In genomic region chr1:75795703-75796193, GRCh38 we compare ENCODE assay signal across 17 cellular contexts. TPM values are rescaled to one million over a fixed set of nuclear protein-coding genes. Genes with fewer than 3 reads are reported as not detected.
DNase-seq lines count a peak whose midpoint lies in the region; ATAC-seq and TF ChIP-seq lines count a peak whose summit lies in the region.
"Had no signal": no experiment of that assay in that cellular context is flagged by ENCODE, and none has a peak within 500 bp of the region (broad histone marks: within the 10 kb centered on the region; RNA-seq: fewer than 3 reads in every experiment).

No MANE protein-coding gene starts in this region.

- no peaks in the 10 kb centered on the region for H3K9me3 Mint-ChIP-seq in activated naive CD4-positive, alpha-beta T cell treated with anti-CD3 and anti-CD28 coated beads, Interleukin-2, amount 50 U/mL, for 24 hours
- no peaks in the 10 kb centered on the region for H3K9me3 Mint-ChIP-seq in stimulated activated naive B cell treated with anti-CD40 and anti-IgM and Interleukin-4, amounts not matched to agents 10 μg/mL and 1 μg/mL and 100 μg/mL, for 72 hours
- H3K9me3 Mint-ChIP-seq: activated naive CD8-positive, alpha-beta T cell treated with anti-CD3 and anti-CD28 coated beads, Interleukin-2, amount 10 ng/mL, durations not matched to agents 7 days and 5 days; CD8-positive, alpha-beta memory T cell had no signal

- intact Hi-C loops in ovary (cut with DNase I): no loop called here

- no peak for TF ChIP-seq EP300 in SK-N-SH (IDR thresholded peaks at IDR 0.05; ENCODE audit: borderline replicate concordance in 1 of 2, low read depth in 1 of 2, low read length in 1 of 2)
- no peak for TF ChIP-seq EP300 in ovary (IDR thresholded peaks at IDR 0.05)

- no peak overlapping the region for H3K4me2 ChIP-seq in SK-N-SH

- H3K4me1 ChIP-seq in SK-N-SH (ENCODE audit: control insufficient read depth in 1 of 2, insufficient read depth in 2 of 2, low read depth in 1 of 2, low read length in 1 of 2) (peaks cover 0 to 17% of the 10 kb centered on the region in 2 experiments; a peak in 2 of 4 replicates), ovary (ENCODE audit: insufficient read depth) (no peaks in the 10 kb centered on the region)

- H3K4me3 ChIP-seq in SK-N-SH (ENCODE audit: low read depth in 2 of 2, low read length in 1 of 2) (no peak overlapping the region), ovary (no peak overlapping the region)
- H3K4me3 ChIP-seq: esophagus squamous epithelium had no signal

- no peaks in the 10 kb centered on the region for H3K27me3 ChIP-seq in SK-N-SH (ENCODE audit: insufficient read depth)
- no peaks in the 10 kb centered on the region for H3K27me3 ChIP-seq in ovary
- H3K27me3 ChIP-seq: esophagus squamous epithelium had no signal

- DNase-seq in activated naive CD4-positive, alpha-beta T cell (lab: John Stamatoyannopoulos, UW): no peak
- DNase-seq in SK-N-SH: no peak
- no peak for DNase-seq in stimulated activated naive B cell treated with anti-CD40 and anti-IgM and Interleukin-4, amounts not matched to agents 10 μg/mL and 1 μg/mL and 100 μg/mL, for 72 hours
- DNase-seq in LoVo (ENCODE audit: low spot score): no peak
- no peak for DNase-seq in NCI-H2196 treated with DMSO at 0.1 percent for 48 hours (lab: John Stamatoyannopoulos, UW; ENCODE audit: unreplicated experiment)
- no peak for DNase-seq in ovary
- DNase-seq: activated naive CD8-positive, alpha-beta T cell treated with anti-CD3 and anti-CD28 coated beads, Interleukin-2, amount 10 ng/mL, durations not matched to agents 7 days and 5 days; CD8-positive, alpha-beta memory T cell; esophagus squamous epithelium; H7; left ventricle myocardium superior; NCI-H1417 treated with DMSO at 0.1 percent for 48 hours; nucleus accumbens; substantia nigra had no signal

- no peak for TF ChIP-seq CTCF in SK-N-SH (IDR thresholded peaks at IDR 0.05)
- no peak for TF ChIP-seq CTCF in ovary (IDR thresholded peaks at IDR 0.05)

- TF ChIP-seq RAD21 in SK-N-SH (IDR thresholded peaks at IDR 0.05; ENCODE audit: low read length): no peak

- H3F3A ChIP-seq in SK-N-SH (replicated peaks; ENCODE audit: insufficient read depth): peaks cover 71% of the 10 kb centered on the region

- CTCF ChIA-PET in SK-N-SH (lab: Yijun Ruan, JAX): no interaction called here

- H3K27ac Mint-ChIP-seq in activated naive CD4-positive, alpha-beta T cell treated with anti-CD3 and anti-CD28 coated beads, Interleukin-2, amount 50 U/mL, for 24 hours: peak overlapping the region; percentile 46
- peak overlapping the region; percentile 51 for H3K27ac Mint-ChIP-seq in stimulated activated naive B cell treated with anti-CD40 and anti-IgM and Interleukin-4, amounts not matched to agents 10 μg/mL and 1 μg/mL and 100 μg/mL, for 72 hours
- H3K27ac Mint-ChIP-seq: activated naive CD8-positive, alpha-beta T cell treated with anti-CD3 and anti-CD28 coated beads, Interleukin-2, amount 10 ng/mL, durations not matched to agents 7 days and 5 days had no signal

- H3K9me2 ChIP-seq in SK-N-SH: no peaks in the 10 kb centered on the region

- H2AFZ ChIP-seq in SK-N-SH (ENCODE audit: low read depth): no peak overlapping the region

- peaks cover 46% of the 10 kb centered on the region for H4K20me1 ChIP-seq in SK-N-SH (ENCODE audit: insufficient read depth)

- H3K36me3 Mint-ChIP-seq in activated naive CD4-positive, alpha-beta T cell treated with anti-CD3 and anti-CD28 coated beads, Interleukin-2, amount 50 U/mL, for 24 hours: peaks cover 33% of the 10 kb centered on the region
- H3K36me3 Mint-ChIP-seq in stimulated activated naive B cell treated with anti-CD40 and anti-IgM and Interleukin-4, amounts not matched to agents 10 μg/mL and 1 μg/mL and 100 μg/mL, for 72 hours: peaks cover 40 to 61% of the 10 kb centered on the region in 2 donors

- H3K79me2 ChIP-seq in SK-N-SH (ENCODE audit: insufficient read depth): peaks cover 28% of the 10 kb centered on the region

- H3K9me3 ChIP-seq in SK-N-SH: no peaks in the 10 kb centered on the region
- no peaks in the 10 kb centered on the region for H3K9me3 ChIP-seq in ovary
- H3K9me3 ChIP-seq: esophagus squamous epithelium had no signal

- peaks cover 27% of the 10 kb centered on the region for H3K4me1 Mint-ChIP-seq in activated naive CD4-positive, alpha-beta T cell treated with anti-CD3 and anti-CD28 coated beads, Interleukin-2, amount 50 U/mL, for 24 hours
- peaks cover 7 to 11% of the 10 kb centered on the region in 2 donors for H3K4me1 Mint-ChIP-seq in stimulated activated naive B cell treated with anti-CD40 and anti-IgM and Interleukin-4, amounts not matched to agents 10 μg/mL and 1 μg/mL and 100 μg/mL, for 72 hours

- 98% methylated on average over 4 of the region's 4 CpGs for WGBS in SK-N-SH (ENCODE audit: low lambda C conversion rate)
- WGBS in ovary, 3 donors: 94 to 95% (median 94%) methylated on average over 4 of the region's 4 CpGs

- H3K36me3 ChIP-seq in SK-N-SH (replicated peaks in 1 of 2; ENCODE audit: control insufficient read depth in 1 of 2, insufficient read depth in 2 of 2, low read length in 1 of 2) (peaks cover 48 to 59% of the 10 kb centered on the region in 2 experiments), ovary (no peaks in the 10 kb centered on the region)

- TF ChIP-seq POLR2A in ovary (IDR thresholded peaks at IDR 0.05): no peak

- no peak overlapping the region for H3K4me3 Mint-ChIP-seq in activated naive CD4-positive, alpha-beta T cell treated with anti-CD3 and anti-CD28 coated beads, Interleukin-2, amount 50 U/mL, for 24 hours
- no peak overlapping the region for H3K4me3 Mint-ChIP-seq in stimulated activated naive B cell treated with anti-CD40 and anti-IgM and Interleukin-4, amounts not matched to agents 10 μg/mL and 1 μg/mL and 100 μg/mL, for 72 hours
- H3K4me3 Mint-ChIP-seq: activated naive CD8-positive, alpha-beta T cell treated with anti-CD3 and anti-CD28 coated beads, Interleukin-2, amount 10 ng/mL, durations not matched to agents 7 days and 5 days; CD8-positive, alpha-beta memory T cell had no signal

- H3K27me3 Mint-ChIP-seq in activated naive CD4-positive, alpha-beta T cell treated with anti-CD3 and anti-CD28 coated beads, Interleukin-2, amount 50 U/mL, for 24 hours: no peaks in the 10 kb centered on the region
- H3K27me3 Mint-ChIP-seq in stimulated activated naive B cell treated with anti-CD40 and anti-IgM and Interleukin-4, amounts not matched to agents 10 μg/mL and 1 μg/mL and 100 μg/mL, for 72 hours: no peaks in the 10 kb centered on the region
- H3K27me3 Mint-ChIP-seq: activated naive CD8-positive, alpha-beta T cell treated with anti-CD3 and anti-CD28 coated beads, Interleukin-2, amount 10 ng/mL, durations not matched to agents 7 days and 5 days; CD8-positive, alpha-beta memory T cell had no signal

- no peak overlapping the region for H3K9ac ChIP-seq in SK-N-SH

- POLR2A ChIA-PET in SK-N-SH (lab: Yijun Ruan, JAX): interaction anchor here (1.7 kb wide), 1 partner anchor 10 kb away, joined by 8 read pairs; the partner anchor contains the start of gene RABGGTB

- peak; percentile 3 for ATAC-seq in GM19463 (IDR thresholded peaks at IDR 0.05; ENCODE audit: unreplicated experiment)
- peak; percentile 6 to 12 for ATAC-seq in stimulated activated naive B cell treated with anti-CD40 and anti-IgM and Interleukin-4, amounts not matched to agents 10 μg/mL and 1 μg/mL and 100 μg/mL, for 72 hours (replicated peaks)

- H3K27ac ChIP-seq in SK-N-SH (ENCODE audit: low read depth in 2 of 2, low read length in 1 of 2) (no peak overlapping the region), ovary (no peak overlapping the region)
- H3K27ac ChIP-seq: esophagus squamous epithelium had no signal

TF ChIP-seq in SK-N-SH, 30 proteins besides CTCF, POLR2A, EP300 and RAD21 (continues in another document):
- TF ChIP-seq TCF12 (IDR thresholded peaks at IDR 0.05): no peak
- no peak for TF ChIP-seq REST (IDR thresholded peaks at IDR 0.05; ENCODE audit: low read depth, low read length)
- TF ChIP-seq RXRA (IDR thresholded peaks at IDR 0.05; ENCODE audit: borderline replicate concordance, low read depth): no peak
- no peak for TF ChIP-seq FOXJ3 (CRISPR knock-in tag; IDR thresholded peaks at IDR 0.05)
- TF ChIP-seq CHD2 (IDR thresholded peaks at IDR 0.05; ENCODE audit: low read length, partially characterized antibody): no peak
- no peak for TF ChIP-seq TAF1 (IDR thresholded peaks at IDR 0.05; ENCODE audit: borderline replicate concordance, low read depth, low read length)
- TF ChIP-seq POLR2AphosphoS5 (IDR thresholded peaks at IDR 0.05; ENCODE audit: low read depth, low read length): peak; percentile 45; the same call in 1 of the 2 replicates
- TF ChIP-seq FOXM1 (IDR thresholded peaks at IDR 0.05; ENCODE audit: low read depth): no peak

RNA-seq across cellular contexts. Expression of gene MSH4, which starts 0.9 kb away (rescaled TPM):
- polyA plus RNA-seq in SK-N-SH (2012; rRNA removed) (not detected in 2 replicates), ovary (under 1 TPM; 0.07 to 0.16 TPM)
- 0.01 TPM in 2 replicates for polyA plus RNA-seq in SK-N-SH (2012; cell fraction: cytosol; rRNA removed)
- 0.04 TPM in 2 replicates for polyA plus RNA-seq in SK-N-SH (2012; cell fraction: nucleus; rRNA removed)
- under 1 TPM; 0.36 to 0.88 (median 0.62) TPM for total RNA-seq in ovary
- total RNA-seq: glomerular endothelial cell had no signal
- polyA plus RNA-seq: CD8-positive, alpha-beta memory T cell had no signal

RNA-seq across cellular contexts. Expression of gene RABGGTB, which starts 9.7 kb away (rescaled TPM):
- polyA plus RNA-seq in SK-N-SH (2012; rRNA removed) (59.0 and 95.5 TPM in 2 replicates), ovary (10 to 100 TPM; 41.6 to 45.4 TPM)
- 66.3 and 98.2 TPM in 2 replicates for polyA plus RNA-seq in SK-N-SH (2012; cell fraction: cytosol; rRNA removed)
- 99.7 and 242 TPM in 2 replicates for polyA plus RNA-seq in SK-N-SH (2012; cell fraction: nucleus; rRNA removed)
- total RNA-seq in ovary: 10 to 100 TPM; 44.0 to 77.8 (median 57.3) TPM
